Comparison of ENCODE assay signal across 10 cellular contexts in genomic region chr19:50252111-50252886, GRCh38. TPM values are rescaled to one million over a fixed set of nuclear protein-coding genes. Genes with fewer than 3 reads are reported as not detected.
A peak's percentile ranks its signal among the peaks of the same experiment; 100 is the strongest.
DNase-seq lines count a peak whose midpoint lies in the region; ATAC-seq, FAIRE-seq and TF ChIP-seq lines count a peak whose summit lies in the region.
"Had no signal": no experiment of that assay in that cellular context is flagged by ENCODE, and none has a peak within 500 bp of the region (broad histone marks: within the 10 kb centered on the region; RNA-seq: fewer than 3 reads in every experiment).

No MANE protein-coding gene starts in this region.

- intact Hi-C loops in GM12878 (cut with micrococcal nuclease; ENCODE audit: unreplicated experiment), result no loop called here

- BruUV-seq in GM12878 (replicated peaks; lab: Mats Ljungman, UMichigan), result no TSS peak

- no peak for FAIRE-seq in GM12878 (lab: Jason Lieb, UNC)

- peak; percentile 89 for TF ChIP-seq CTCF in GM12864 (IDR thresholded peaks at IDR 0.05; ENCODE audit: low read depth, low read length, missing control alignments)
- TF ChIP-seq CTCF in GM12878 (IDR thresholded peaks at IDR 0.05 in 2 of 3, conservative IDR thresholded peaks at IDR 0.05 in 1 of 3; ENCODE audit: control insufficient read depth in 2 of 3, extremely low read depth in 1 of 3, insufficient read depth in 1 of 3, low read depth in 3 of 3, low read length in 3 of 3), result peak; percentile 38 to 57 (median 43); a peak in 5 of 6 replicates

- no peak overlapping the region for H3K4me2 ChIP-seq in GM12878 (ENCODE audit: control insufficient read depth, insufficient read depth)

- no peak overlapping the region for H3K9ac ChIP-seq in GM12878 (ENCODE audit: control insufficient read depth, insufficient read depth, low read length)

- no peak for DNase-seq in GM12864 (ENCODE audit: low read depth)
- DNase-seq in NCI-H748 treated with DMSO at 0.1 percent for 48 hours (lab: John Stamatoyannopoulos, UW), result peak; percentile 12
- no peak for DNase-seq in GM12878 (ENCODE audit: low read depth, low spot score)
- peak; percentile 39 to 63 for DNase-seq in memory B cell (ENCODE audit: low spot score in 2 of 2)
- DNase-seq in SK-N-DZ (ENCODE audit: low spot score), result no peak
- DNase-seq in NCI-H2107 (lab: John Stamatoyannopoulos, UW), result no peak
- no peak for DNase-seq in NCI-H2227 (lab: John Stamatoyannopoulos, UW; ENCODE audit: unreplicated experiment)

- TF ChIP-seq POLR2A in GM12878 (IDR thresholded peaks at IDR 0.05; ENCODE audit: low read depth, low read length), result no peak

- TF ChIP-seq EP300 in GM12878 (IDR thresholded peaks at IDR 0.05; ENCODE audit: borderline replicate concordance in 1 of 2, control insufficient read depth in 1 of 2, low read depth in 2 of 2, low read length in 2 of 2), result no peak

- ATAC-seq in GM12878, result peak; percentile 28; the same call in 2 of the 3 replicates
- ATAC-seq in memory B cell (ENCODE audit: low read depth), result peak; percentile 84
- ATAC-seq in GM19455 (IDR thresholded peaks at IDR 0.05; ENCODE audit: unreplicated experiment), result no peak

- no peak overlapping the region for H2AFZ ChIP-seq in GM12878 (ENCODE audit: control insufficient read depth, low read depth, low read length)

- no peak overlapping the region for H3K27ac ChIP-seq in GM12878 (ENCODE audit: control insufficient read depth, insufficient read depth)
- H3K27ac ChIP-seq: SJSA1 had no signal

- in situ Hi-C loops in GM12878 (cut with MboI), result no loop called here

- H3K9me3 Mint-ChIP-seq in memory B cell, result no peaks in the 10 kb centered on the region

- peaks cover 5% of the 10 kb centered on the region for H3K36me3 Mint-ChIP-seq in memory B cell

- no peaks in the 10 kb centered on the region for H4K20me1 ChIP-seq in GM12878 (ENCODE audit: control insufficient read depth, insufficient read depth)

- no peaks in the 10 kb centered on the region for H3K79me2 ChIP-seq in GM12878 (ENCODE audit: control insufficient read depth, insufficient read depth, low read length)

- no peak overlapping the region for H3K4me3 ChIP-seq in GM12864 (ENCODE audit: low read depth, low read length)
- H3K4me3 ChIP-seq in GM12878, result no peak overlapping the region
- H3K4me3 ChIP-seq: SJSA1 had no signal

- POLR2A ChIA-PET in GM12878 (lab: Charles Lee), result interaction anchor here (0.7 kb wide), 1 partner anchor 205 kb away, joined by 4 read pairs; no protein-coding TSS in a partner anchor

- H3K4me3 Mint-ChIP-seq in memory B cell, result no peak overlapping the region

- peaks cover 5% of the 10 kb centered on the region for H3K9me3 ChIP-seq in GM12878 (replicated peaks; ENCODE audit: control insufficient read depth, insufficient read depth, low read length)

- H3K27me3 ChIP-seq in GM12878 (replicated peaks in 1 of 2; ENCODE audit: control insufficient read depth in 2 of 2, insufficient read depth in 2 of 2, low read length in 1 of 2), result no peaks in the 10 kb centered on the region; a peak in 2 of 4 replicates
- H3K27me3 ChIP-seq: SJSA1 had no signal

- SMC1A ChIA-PET in GM12878 (lab: Charles Lee; ENCODE audit: uncharacterized antibody, unreplicated experiment), result no interaction called here

- H3K27me3 Mint-ChIP-seq in memory B cell, result peaks cover 24% of the 10 kb centered on the region

- peak; percentile 35; the same call in 1 of the 2 replicates for TF ChIP-seq RAD21 in GM12878 (IDR thresholded peaks at IDR 0.05; ENCODE audit: insufficient read depth, low read depth, low read length)

- H3K4me1 Mint-ChIP-seq in memory B cell, result peaks cover 4% of the 10 kb centered on the region

- RAD21 ChIA-PET in GM12878 (lab: Charles Lee; ENCODE audit: unreplicated experiment), result no interaction called here

- no peaks in the 10 kb centered on the region for H3K36me3 ChIP-seq in GM12878 (ENCODE audit: control insufficient read depth in 2 of 2, insufficient read depth in 2 of 2, low read length in 1 of 2)
- H3K36me3 ChIP-seq: SJSA1 had no signal

- CTCF ChIA-PET in GM12878 (lab: Yijun Ruan, JAX), result interaction anchor here (0.6 to 0.7 kb wide), 4 partner anchors 16 to 163 kb away, joined by 3 read pairs; no protein-coding TSS in a partner anchor

- no peak overlapping the region for H3K27ac Mint-ChIP-seq in memory B cell

- 38% methylated on average over 23 of the region's 23 CpGs for WGBS in GM12878 (ENCODE audit: insufficient coverage, insufficient replicate concordance, low lambda C conversion rate, missing lambda C conversion rate)

- H3K4me1 ChIP-seq in GM12878 (ENCODE audit: control insufficient read depth, insufficient read depth, low read length), result no peaks in the 10 kb centered on the region
- H3K4me1 ChIP-seq: SJSA1 had no signal

TF ChIP-seq in GM12878, 131 proteins besides CTCF, POLR2A, EP300 and RAD21:
- TF ChIP-seq TCF7 (IDR thresholded peaks at IDR 0.05; ENCODE audit: borderline replicate concordance) (no peak), RUNX3 (IDR thresholded peaks at IDR 0.05; ENCODE audit: low read length) (peak; percentile 62), ZBTB11 (CRISPR knock-in tag; IDR thresholded peaks at IDR 0.05) (no peak), IKZF1 (conservative IDR thresholded peaks at IDR 0.05) (no peak), HDAC2 (IDR thresholded peaks at IDR 0.05) (no peak), SMC3 (IDR thresholded peaks at IDR 0.05; ENCODE audit: borderline replicate concordance, low read length) (0 out of 2 replicates have a peak, but pooled peaks have one; percentile 12), TCF12 (IDR thresholded peaks at IDR 0.05; ENCODE audit: low read depth, low read length) (peak; percentile 74), TCF3 (IDR thresholded peaks at IDR 0.05; ENCODE audit: borderline replicate concordance, insufficient read depth, low read depth, low read length) (0 out of 2 replicates have a peak, but pooled peaks have one; percentile 59)

RNA-seq across cellular contexts. Expression of gene MYH14, which starts 48.9 kb away (rescaled TPM):
- 0.08 TPM in 1 of 2 replicates, not detected in the other for total RNA-seq in GM12878 (2013; cell fraction: nucleolus; rRNA removed)
- total RNA-seq in GM12878 (2014; rRNA removed) (0.06 and 0.22 TPM in 2 replicates), GM12878 (2014; rRNA removed; fragmentation: Illumina TruSeq; extraction: Trizol) (0.05 and 0.09 TPM in 2 replicates), GM12878 (2021) (0.27 and 0.69 TPM in 2 replicates)
- 0.07 TPM for polyA plus RNA-seq in GM12878 (2011; ENCODE audit: low read depth)
- polyA plus RNA-seq in GM12878 (2011; rRNA removed) (0.09 and 0.19 TPM in 2 replicates), GM12878 (2014; fragmentation: Illumina TruSeq; extraction: Trizol) (0.12 TPM in 1 of 2 replicates, not detected in the other), GM12878 (2014; fragmentation: Nextera tagmentation; extraction: Ambion mirVana) (not detected), GM12878 (2014; rRNA removed) (0.23 and 0.29 TPM in 2 replicates), GM12878 (2016; fragmentation: Nextera tagmentation; extraction: Ambion mirVana) (not detected)
- 0.23 and 0.27 TPM in 2 replicates for polyA plus RNA-seq in GM12878 (2011; cell fraction: cytosol; rRNA removed)
- 0.19 and 0.38 TPM in 2 replicates for polyA plus RNA-seq in GM12878 (2011; cell fraction: nucleus; rRNA removed)
- 0.20 and 0.32 TPM in 2 replicates for polyA plus RNA-seq in GM12878 (2012)
- polyA minus RNA-seq in GM12878 (2011; rRNA and poly(A)+ RNA removed), result 0.57 and 0.80 TPM in 2 replicates
- 0.31 TPM in 1 of 2 replicates, not detected in the other for polyA minus RNA-seq in GM12878 (2011; cell fraction: cytosol; rRNA and poly(A)+ RNA removed)
- polyA minus RNA-seq in GM12878 (2011; cell fraction: nucleus; rRNA and poly(A)+ RNA removed), result 0.24 and 0.29 TPM in 2 replicates
- not detected in 2 replicates for polyA plus RNA-seq in SK-N-DZ (2014; cell fraction: cytosol; rRNA removed)
- polyA plus RNA-seq in SK-N-DZ (2014; cell fraction: nucleus; rRNA removed), result not detected in 2 replicates
- total RNA-seq: mononuclear cell, SJSA1 had no signal

Comparison
In these comparisons a context has a peak if more than half of its experiments do, and no peak if none do; other contexts are left out.
1. DNase-seq: peak in NCI-H748 treated with DMSO at 0.1 percent for 48 hours (single experiment) and memory B cell (2 of 2); none in GM12864 (single experiment), GM12878 (single experiment), SK-N-DZ (single experiment), NCI-H2107 (single experiment) and NCI-H2227 (single experiment).